17 cellular contexts compared by ENCODE assay signal in the genomic region with DNA sequence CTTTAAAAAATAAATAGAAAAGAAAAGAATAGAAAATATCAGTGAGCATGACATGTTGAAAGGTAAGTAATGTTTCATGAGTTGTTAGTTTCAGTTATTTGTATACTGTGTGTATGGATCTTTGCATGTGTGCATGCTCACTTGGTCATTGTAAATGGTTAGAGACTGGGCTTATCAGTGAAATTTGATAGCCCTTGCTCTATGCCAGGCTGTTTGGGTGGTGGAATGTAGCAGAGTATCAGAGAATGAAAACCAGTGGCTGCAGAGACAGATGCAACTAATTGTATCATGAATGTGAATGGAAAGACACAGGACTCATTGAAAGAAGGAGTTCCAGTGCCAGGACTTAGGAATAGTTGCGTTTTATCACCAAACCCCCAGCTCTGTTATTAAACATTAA. TPM values are rescaled to one million over a fixed set of nuclear protein-coding genes. Genes with fewer than 3 reads are reported as not detected.
DNase-seq lines count a peak whose midpoint lies in the region; ATAC-seq and TF ChIP-seq lines count a peak whose summit lies in the region.
"Had no signal": no experiment of that assay in that cellular context is flagged by ENCODE, and none has a peak within 500 bp of the region (broad histone marks: within the 10 kb centered on the region; RNA-seq: fewer than 3 reads in every experiment).

No MANE protein-coding gene starts in this region.

- ATAC-seq in right lobe of liver (peak; percentile 48 to 65 (median 58)), GM21576 (IDR thresholded peaks at IDR 0.05; ENCODE audit: unreplicated experiment) (no peak)
- ATAC-seq: A549 had no signal

- H3K36me3 ChIP-seq in right lobe of liver = no peaks in the 10 kb centered on the region
- H3K36me3 ChIP-seq: SJSA1 had no signal

- no peaks in the 10 kb centered on the region for H3K9me3 ChIP-seq in right lobe of liver
- H3K9me3 ChIP-seq: A549, Caco-2, SJSA1 had no signal

- no peak overlapping the region for H3K4me3 Mint-ChIP-seq in HFFc6
- H3K4me3 Mint-ChIP-seq: CD4-positive, alpha-beta T cell had no signal

- no peaks in the 10 kb centered on the region for H3K36me3 Mint-ChIP-seq in HFFc6 (ENCODE audit: low read depth)

- no peaks in the 10 kb centered on the region for H3K27me3 ChIP-seq in right lobe of liver
- H3K27me3 ChIP-seq: SJSA1 had no signal

- intact Hi-C loops in right lobe of liver (cut with DNase I) = no loop called here

- H3K4me3 ChIP-seq in choroid plexus epithelial cell (ENCODE audit: low read depth, low read length) (no peak overlapping the region), right lobe of liver (no peak overlapping the region)
- H3K4me3 ChIP-seq: A549, SJSA1 had no signal

- peaks cover 14% of the 10 kb centered on the region for H3K27me3 Mint-ChIP-seq in HFFc6 (ENCODE audit: insufficient read depth)

- TF ChIP-seq POLR2A in right lobe of liver (IDR thresholded peaks at IDR 0.05) = no peak

- H3K27ac Mint-ChIP-seq in HFFc6 = no peak overlapping the region
- H3K27ac Mint-ChIP-seq: CD4-positive, alpha-beta T cell had no signal

- H3K4me1 ChIP-seq in right lobe of liver = peaks cover 0 to 8% (median 0%) of the 10 kb centered on the region in 4 donors
- H3K4me1 ChIP-seq: A549, SJSA1 had no signal

- H3K9me3 Mint-ChIP-seq in HFFc6 = no peaks in the 10 kb centered on the region
- H3K9me3 Mint-ChIP-seq: CD4-positive, alpha-beta T cell had no signal

- DNase-seq in GM03348 (ENCODE audit: low spot score) (peak; percentile 11), NCI-H226 (peak; percentile 70), choroid plexus epithelial cell (ENCODE audit: low read depth) (peak; percentile 3), right lobe of liver (no peak), HFFc6 (no peak)
- no peak for DNase-seq in stimulated activated CD4-positive, alpha-beta T cell treated with anti-CD3 and anti-CD28 coated beads, Interleukin-4, amount 100 ng/mL, for 1 hour
- DNase-seq: Caco-2; CD4-positive, alpha-beta T cell; DMS153; EL; NCI-H1417 treated with DMSO at 0.1 percent for 48 hours; NCI-H187 treated with DMSO at 0.1 percent for 48 hours; NCI-H345; NCI-H524 treated with DMSO at 0.1 percent for 48 hours had no signal

- TF ChIP-seq CTCF in choroid plexus epithelial cell (conservative IDR thresholded peaks at IDR 0.05; ENCODE audit: low read depth, low read length) = no peak
- no peak for TF ChIP-seq CTCF in right lobe of liver (IDR thresholded peaks at IDR 0.05)
- TF ChIP-seq CTCF in HFFc6 (IDR thresholded peaks at IDR 0.05) = no peak

- H3K4me1 Mint-ChIP-seq in HFFc6 (ENCODE audit: low read depth) = peaks cover 20% of the 10 kb centered on the region

- H3K27ac ChIP-seq in right lobe of liver = peak overlapping the region in 1 of 3 donors; percentile 4
- H3K27ac ChIP-seq: A549, SJSA1 had no signal

- 45% methylated on average over 1 of the region's 1 CpG for WGBS in right lobe of liver (ENCODE audit: insufficient coverage, low coverage, low lambda C conversion rate, missing lambda C conversion rate)

RNA-seq across cellular contexts. Expression of gene GSTA2, which starts 4.2 kb away (rescaled TPM):
- 100 to 1,000 TPM in 1 of 6 experiments, 10 to 100 TPM in 3, 1 to 10 TPM in 2; 7.6 to 177 (median 54.4) TPM for total RNA-seq in right lobe of liver
- total RNA-seq in HFFc6 (2021; fragmentation: NEBNext Ultra II Directional; extraction: Animal tissue kit (Norgen Biotek cat#: 25700)) = not detected
- total RNA-seq: CD4-positive, alpha-beta T cell; SJSA1 had no signal

RNA-seq across cellular contexts. Expression of gene GSTA1, which starts 44.5 kb away (rescaled TPM):
- total RNA-seq in right lobe of liver = 1,000 to 10,000 TPM in 1 of 6 experiments, 100 to 1,000 TPM in 3, 10 to 100 TPM in 2; 16.1 to 2,332 (median 522) TPM
- under 1 TPM in 3 of 6 experiments, not detected in 3; 0.23 to 0.47 (median 0.28) TPM for total RNA-seq in HFFc6 (2021; fragmentation: NEBNext Ultra II Directional; extraction: Animal tissue kit (Norgen Biotek cat#: 25700))
- total RNA-seq: CD4-positive, alpha-beta T cell had no signal

Comparison
In these comparisons a context has a peak if more than half of its experiments do, and no peak if none do; other contexts are left out.
1. DNase-seq: peak in GM03348 (single experiment), NCI-H226 (single experiment) and choroid plexus epithelial cell (single experiment); none in right lobe of liver (0 of 3), HFFc6 (single experiment) and stimulated activated CD4-positive, alpha-beta T cell treated with anti-CD3 and anti-CD28 coated beads, Interleukin-4, amount 100 ng/mL, for 1 hour (single experiment).
2. RNA of gene GSTA2, which starts 4.2 kb away (total RNA-seq): 7.6 to 177 TPM in right lobe of liver; not detected in HFFc6; every median in the first group is over 4 times any median in the second.
3. RNA of gene GSTA1, which starts 44.5 kb away (total RNA-seq): 16.1 to 2,332 TPM in right lobe of liver; 0.23 to 0.47 TPM in HFFc6; every median in the first group is over 10 times any median in the second.